ENCODE assay signal across 11 cellular contexts in the genomic region with DNA sequence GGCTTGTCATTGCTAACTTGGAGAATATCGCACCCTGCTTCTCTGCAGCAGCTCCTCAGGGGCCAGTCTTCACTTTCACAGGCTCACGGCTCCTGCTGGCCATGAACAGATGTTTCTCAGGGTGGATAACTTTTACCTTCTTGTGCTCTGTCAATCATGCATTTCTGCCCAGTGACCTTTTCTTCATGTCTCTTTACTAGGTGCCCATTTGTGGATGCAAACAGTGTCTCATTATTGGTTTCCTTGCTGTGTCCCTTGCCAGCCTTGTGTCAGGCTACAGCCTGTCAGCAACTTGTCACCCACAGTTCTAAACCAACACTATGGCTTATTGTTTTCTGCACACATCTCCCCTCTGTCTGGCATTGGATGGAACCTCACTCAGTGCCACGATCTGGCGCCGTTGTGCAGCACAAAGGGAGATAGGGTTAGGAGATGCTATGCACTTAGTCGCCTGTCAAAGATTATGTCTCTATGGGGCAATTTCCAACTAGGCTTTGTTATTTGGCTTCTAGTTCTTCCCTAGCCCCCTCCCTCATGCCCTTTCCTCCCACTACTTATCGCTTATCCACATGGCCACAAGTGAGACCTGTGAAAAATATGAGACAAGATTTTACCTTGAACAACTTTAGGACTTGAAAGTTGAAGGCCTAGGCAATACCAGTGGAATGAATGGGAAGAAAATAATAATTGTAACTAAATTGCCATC. TPM values are rescaled to one million over a fixed set of nuclear protein-coding genes. Genes with fewer than 3 reads are reported as not detected.
DNase-seq lines count a peak whose midpoint lies in the region; ATAC-seq, FAIRE-seq and TF ChIP-seq lines count a peak whose summit lies in the region.
"Had no signal": no experiment of that assay in that cellular context is flagged by ENCODE, and none has a peak within 500 bp of the region (broad histone marks: within the 10 kb centered on the region; RNA-seq: fewer than 3 reads in every experiment).

No MANE protein-coding gene starts in this region.

- H3K27ac ChIP-seq in kidney (ENCODE audit: low read depth in 2 of 2, low read length in 2 of 2), result no peak overlapping the region
- H3K27ac ChIP-seq: RWPE1, thyroid gland had no signal

- peak; percentile 55 for DNase-seq in kidney
- DNase-seq in DMS53 treated with DMSO at 0.1 percent for 48 hours (lab: John Stamatoyannopoulos, UW; ENCODE audit: unreplicated experiment), result no peak
- no peak for DNase-seq in UCSD-AML1 (lab: John Stamatoyannopoulos, UW; ENCODE audit: unreplicated experiment)
- DNase-seq in stimulated activated CD4-positive, alpha-beta T cell treated with anti-CD3 and anti-CD28 coated beads, Interleukin-4, amount 100 ng/mL, for 1 hour, result no peak
- DNase-seq: GOT3, thyroid gland had no signal

- ATAC-seq in GM18858 (IDR thresholded peaks at IDR 0.05; ENCODE audit: unreplicated experiment), result peak; percentile 33
- ATAC-seq in GM21619 (IDR thresholded peaks at IDR 0.05; ENCODE audit: unreplicated experiment), result peak; percentile 48
- peak; percentile 34 for ATAC-seq in HG03196 (IDR thresholded peaks at IDR 0.05; ENCODE audit: unreplicated experiment)
- no peak for ATAC-seq in activated T-helper 17 cell treated with anti-CD3 and anti-CD28 coated beads, Interleukin-2, amount 50 U/mL, for 72 hours (replicated peaks)

- H3K9me3 Mint-ChIP-seq in activated T-helper 17 cell treated with anti-CD3 and anti-CD28 coated beads, Interleukin-2, amount 50 U/mL, for 72 hours, result no peaks in the 10 kb centered on the region

- no peaks in the 10 kb centered on the region for H3K9me3 ChIP-seq in kidney (ENCODE audit: control insufficient read depth in 1 of 2, low read length in 2 of 2)
- H3K9me3 ChIP-seq: thyroid gland had no signal

- TF ChIP-seq CTCF in kidney (IDR thresholded peaks at IDR 0.05; ENCODE audit: borderline replicate concordance, extremely low read depth, insufficient read depth), result no peak

- H3K36me3 Mint-ChIP-seq in activated T-helper 17 cell treated with anti-CD3 and anti-CD28 coated beads, Interleukin-2, amount 50 U/mL, for 72 hours (ENCODE audit: low read depth), result no peaks in the 10 kb centered on the region

- FAIRE-seq in kidney (lab: Jason Lieb, UNC), result no peak

- no peaks in the 10 kb centered on the region for H3K36me3 ChIP-seq in kidney (ENCODE audit: control insufficient read depth in 1 of 2, insufficient read depth in 2 of 2, low read length in 2 of 2)
- H3K36me3 ChIP-seq: thyroid gland had no signal

- H3K4me3 Mint-ChIP-seq in activated T-helper 17 cell treated with anti-CD3 and anti-CD28 coated beads, Interleukin-2, amount 50 U/mL, for 72 hours, result no peak overlapping the region

- no peak overlapping the region for H3K4me3 ChIP-seq in kidney (ENCODE audit: low read length in 2 of 2)
- H3K4me3 ChIP-seq: thyroid gland had no signal

- H3K9ac ChIP-seq in kidney (ENCODE audit: low read length in 2 of 2), result no peak overlapping the region

- no peaks in the 10 kb centered on the region for H3K4me1 ChIP-seq in kidney (ENCODE audit: control insufficient read depth in 1 of 2, insufficient read depth in 1 of 2, low read depth in 1 of 2, low read length in 2 of 2)
- H3K4me1 ChIP-seq: thyroid gland had no signal

- peaks cover 4% of the 10 kb centered on the region for H3K4me1 Mint-ChIP-seq in activated T-helper 17 cell treated with anti-CD3 and anti-CD28 coated beads, Interleukin-2, amount 50 U/mL, for 72 hours

- H3K27me3 Mint-ChIP-seq in activated T-helper 17 cell treated with anti-CD3 and anti-CD28 coated beads, Interleukin-2, amount 50 U/mL, for 72 hours, result peaks cover 25% of the 10 kb centered on the region

- intact Hi-C loops in kidney (cut with DNase I), result no loop called here

- H3K27ac Mint-ChIP-seq in activated T-helper 17 cell treated with anti-CD3 and anti-CD28 coated beads, Interleukin-2, amount 50 U/mL, for 72 hours, result no peak overlapping the region

RNA-seq across cellular contexts. Expression of a gene that starts 45.7 kb away (rescaled TPM):
- not detected for total RNA-seq in kidney
- not detected for polyA plus RNA-seq in kidney (ENCODE audit: insufficient read depth, low read depth, low replicate concordance)
- not detected for total RNA-seq in activated T-helper 17 cell treated with anti-CD3 and anti-CD28 coated beads, Interleukin-2, amount 50 U/mL, for 72 hours
- total RNA-seq: thyroid gland had no signal
